ENCODE assay signal across 8 cellular contexts in the genomic region with DNA sequence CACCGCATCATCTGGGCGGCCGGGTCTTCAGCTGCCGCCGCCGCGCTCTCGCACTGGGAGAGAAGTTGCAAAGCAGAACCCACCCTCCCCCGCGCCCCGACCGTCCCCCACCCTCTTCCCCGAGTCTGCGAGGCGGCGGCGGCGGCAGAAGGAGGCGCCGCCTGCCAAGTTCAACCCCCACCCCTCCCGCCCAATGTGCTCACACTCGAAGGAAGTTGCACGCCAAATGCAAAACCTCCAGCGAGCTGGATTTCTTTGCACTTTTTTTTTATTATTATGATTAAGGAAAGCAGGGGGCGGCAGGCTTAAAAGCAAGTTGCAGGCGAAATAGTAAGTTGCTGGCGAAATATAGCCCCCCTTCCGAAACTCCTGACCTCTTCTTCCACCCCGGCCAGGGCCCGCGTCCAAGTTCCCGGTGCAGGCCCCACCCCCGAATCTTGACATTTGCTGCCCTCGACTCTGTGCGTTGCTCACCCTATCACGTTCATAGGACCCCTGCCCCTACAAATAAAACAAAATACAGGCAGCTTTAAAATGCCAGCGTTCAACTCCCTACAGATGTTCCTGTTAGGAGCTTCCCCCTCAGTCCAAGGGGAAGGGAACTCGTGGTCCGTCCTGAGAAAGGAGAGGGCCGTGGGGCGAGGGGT. TPM values are rescaled to one million over a fixed set of nuclear protein-coding genes. Genes with fewer than 3 reads are reported as not detected.
DNase-seq lines count a peak whose midpoint lies in the region; ATAC-seq and TF ChIP-seq lines count a peak whose summit lies in the region.

No MANE protein-coding gene starts in this region.

- no peaks in the 10 kb centered on the region for H3K27me3 ChIP-seq in adipocyte (replicated peaks; ENCODE audit: control insufficient read depth, insufficient read depth, low read length)
- no peaks in the 10 kb centered on the region for H3K27me3 ChIP-seq in upper lobe of right lung

- peaks cover 12% of the 10 kb centered on the region for H3K36me3 ChIP-seq in KOPT-K1 (ENCODE audit: insufficient read depth, low read length)
- H3K36me3 ChIP-seq in adipocyte (ENCODE audit: control insufficient read depth, insufficient read depth, low read length, severe bottlenecking) = peaks cover 8% of the 10 kb centered on the region
- H3K36me3 ChIP-seq in upper lobe of right lung = peaks cover 12% of the 10 kb centered on the region

- peak overlapping the region; percentile 92 for H3K4me3 ChIP-seq in adipocyte (ENCODE audit: low read length)
- H3K4me3 ChIP-seq in upper lobe of right lung = peak overlapping the region; percentile 91

- peak overlapping the region; percentile 96 to 99 for H3K27ac Mint-ChIP-seq in T-cell

- POLR2A ChIA-PET in T-cell (lab: Charles Lee) = interaction anchor here (0.6 to 2.0 kb wide), 21 partner anchors 9 to 1319 kb away, joined by 3 to 12 read pairs (median 5); a partner anchor contains a TSS

- ATAC-seq in GM21737 (IDR thresholded peaks at IDR 0.05; ENCODE audit: unreplicated experiment) = peak; percentile 24
- peak; percentile 50 to 54 (median 50) for ATAC-seq in T-cell (replicated peaks in 1 of 4)
- peak; percentile 60 to 74 for ATAC-seq in left cardiac atrium
- peak; percentile 67 for ATAC-seq in upper lobe of right lung

- H3K27me3 Mint-ChIP-seq in T-cell = no peaks in the 10 kb centered on the region

- CTCF ChIA-PET in T-cell (lab: Charles Lee) = interaction anchor here (0.6 to 2.8 kb wide), 22 partner anchors 10 to 1841 kb away, joined by 3 to 33 read pairs (median 4); a partner anchor contains a TSS

- H3K9ac ChIP-seq in adipocyte (ENCODE audit: low read length) = peak overlapping the region; percentile 98

- intact Hi-C loops in left cardiac atrium (cut with DNase I) (loop anchor here (5.0 to 10.0 kb wide), 5 partner anchors 202 to 480 kb away; no protein-coding TSS in a partner anchor), posterior vena cava (cut with DNase I) (loop anchor here (5.0 to 10.0 kb wide), 5 partner anchors 250 to 480 kb away; no protein-coding TSS in a partner anchor), upper lobe of right lung (cut with DNase I) (no loop called here)

- H3K27ac ChIP-seq in KOPT-K1 (ENCODE audit: low read depth, low read length, poor library complexity, severe bottlenecking) = peak overlapping the region; percentile 96
- H3K27ac ChIP-seq in upper lobe of right lung = peak overlapping the region; percentile 100

- H3K4me1 ChIP-seq in adipocyte (ENCODE audit: control insufficient read depth, insufficient read depth, low read length) (peaks cover 2% of the 10 kb centered on the region), upper lobe of right lung (peaks cover 13% of the 10 kb centered on the region)

- TF ChIP-seq CTCF in upper lobe of right lung (IDR thresholded peaks at IDR 0.05) = no peak

- DNase-seq in DMS79 treated with DMSO at 0.1 percent for 48 hours (lab: John Stamatoyannopoulos, UW) = peak; percentile 40
- peak; percentile 60 to 86 (median 78) for DNase-seq in T-cell
- DNase-seq in adipocyte (ENCODE audit: low read depth) = peak; percentile 91
- peak; percentile 82 for DNase-seq in left cardiac atrium
- peak; percentile 92 for DNase-seq in posterior vena cava (ENCODE audit: low spot score)
- peak; percentile 91 for DNase-seq in upper lobe of right lung

- H3K9me3 ChIP-seq in KOPT-K1 (ENCODE audit: insufficient read depth, low read length, poor library complexity, severe bottlenecking) = no peaks in the 10 kb centered on the region
- no peaks in the 10 kb centered on the region for H3K9me3 ChIP-seq in adipocyte (ENCODE audit: control insufficient read depth, low read length)
- no peaks in the 10 kb centered on the region for H3K9me3 ChIP-seq in upper lobe of right lung

- H3K4me1 Mint-ChIP-seq in T-cell = peaks cover 33 to 41% (median 34%) of the 10 kb centered on the region in 3 donors

- no peaks in the 10 kb centered on the region for H3K9me3 Mint-ChIP-seq in T-cell

- peaks cover 18% of the 10 kb centered on the region for H3K36me3 Mint-ChIP-seq in T-cell

- H3K4me3 Mint-ChIP-seq in T-cell = peak overlapping the region; percentile 89 to 95 (median 92)

RNA-seq across cellular contexts. Expression of a gene that starts 1.1 kb away (rescaled TPM):
- total RNA-seq in T-cell (100 to 1,000 TPM; 108 to 156 (median 122) TPM), left cardiac atrium (10 to 100 TPM; 39.0 to 51.7 TPM), posterior vena cava (10 to 100 TPM; 67.8 to 73.5 TPM), upper lobe of right lung (101 TPM)

Comparison
In these comparisons a context has a peak if more than half of its experiments do, and no peak if none do; other contexts are left out.
1. Peak in every context shown above with its lines: DNase-seq, ATAC-seq, H3K4me3 ChIP-seq and H3K27ac ChIP-seq.
2. DNase-seq: peak in every context shown above with its lines; median percentile 92 in posterior vena cava; 91 in adipocyte; 91 in upper lobe of right lung; 82 in left cardiac atrium; 78 in T-cell; 40 in DMS79 treated with DMSO at 0.1 percent for 48 hours.